Comparison of ENCODE assay signal across 2 cellular contexts in genomic region chr2:63283273-63283672, GRCh38.
TF ChIP-seq lines count a peak whose summit lies in the region.

No MANE protein-coding gene starts in this region.

TF ChIP-seq in HepG2, 621 proteins besides CTCF, POLR2A, EP300 and RAD21 (continued from another document):
- TF ChIP-seq ZBTB40 (IDR thresholded peaks at IDR 0.05) (no peak), ZBTB40 (CRISPR knock-in tag; IDR thresholded peaks at IDR 0.05) (peak; percentile 77; the same call in 1 of the 2 replicates)

TF ChIP-seq in K562, 482 proteins besides CTCF, POLR2A, EP300 and RAD21:
- TF ChIP-seq HINFP (tag; conservative IDR thresholded peaks at IDR 0.05; ENCODE audit: low read depth) (no peak), MITF (IDR thresholded peaks at IDR 0.05) (no peak), DIDO1 (tag; IDR thresholded peaks at IDR 0.05; ENCODE audit: low read depth) (no peak), ZNF174 (CRISPR knock-in tag; IDR thresholded peaks at IDR 0.05) (no peak), CHD1 (IDR thresholded peaks at IDR 0.05; ENCODE audit: low read length) (no peak), ZBTB40 (IDR thresholded peaks at IDR 0.05) (peak; percentile 73), ZBTB40 (CRISPR knock-in tag; IDR thresholded peaks at IDR 0.05) (no peak)
